ENCODE assay signal across 1 cellular context in the genomic region with DNA sequence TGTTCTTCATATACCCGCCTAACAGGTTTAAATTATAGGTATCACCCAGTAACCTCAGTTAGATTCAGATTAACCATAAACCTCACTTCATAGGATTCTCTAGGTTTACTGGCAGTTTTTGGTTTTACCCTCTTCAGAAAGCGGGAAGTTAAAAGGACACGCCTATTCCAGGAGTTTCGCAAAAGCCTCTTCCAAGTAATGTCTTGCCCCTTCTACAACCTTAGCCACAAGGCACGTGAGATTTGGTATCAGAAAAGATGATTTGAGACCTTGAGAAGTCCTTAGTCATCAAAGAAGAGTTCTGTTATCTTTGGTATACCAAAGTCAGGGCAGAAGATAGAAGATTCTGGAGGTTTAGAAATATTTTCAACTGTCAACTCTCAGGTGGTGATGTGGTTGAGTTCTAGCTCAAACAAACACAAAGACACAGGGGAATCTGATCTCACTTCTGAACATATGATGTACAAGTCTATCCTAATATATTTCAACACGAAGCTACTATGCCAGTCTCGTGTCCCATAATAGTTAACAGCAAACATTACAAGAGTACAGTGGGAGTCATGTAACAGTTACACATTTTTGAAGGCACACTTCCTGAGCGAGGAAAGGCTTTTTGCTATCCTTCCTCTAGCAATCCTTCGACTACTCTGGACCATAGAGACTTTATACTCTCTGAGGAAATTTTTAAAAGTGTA.
A peak's percentile ranks its signal among the peaks of the same experiment; 100 is the strongest.
TF ChIP-seq lines count a peak whose summit lies in the region.

No MANE protein-coding gene starts in this region.

TF ChIP-seq in K562, 482 proteins besides CTCF, POLR2A, EP300 and RAD21 (continued from another document and continues in another):
- TF ChIP-seq AFF4 (CRISPR knock-in tag; IDR thresholded peaks at IDR 0.05) = 0 out of 2 replicates have a peak, but pooled peaks have one; percentile 33
- peak; percentile 45; the same call in 1 of the 2 replicates for TF ChIP-seq ZNF668 (CRISPR knock-in tag; IDR thresholded peaks at IDR 0.05)
- TF ChIP-seq ZNF57 (CRISPR knock-in tag; IDR thresholded peaks at IDR 0.05) = no peak
- TF ChIP-seq SLC30A9 (CRISPR knock-in tag; IDR thresholded peaks at IDR 0.05) = no peak
- TF ChIP-seq, protein P1, sequence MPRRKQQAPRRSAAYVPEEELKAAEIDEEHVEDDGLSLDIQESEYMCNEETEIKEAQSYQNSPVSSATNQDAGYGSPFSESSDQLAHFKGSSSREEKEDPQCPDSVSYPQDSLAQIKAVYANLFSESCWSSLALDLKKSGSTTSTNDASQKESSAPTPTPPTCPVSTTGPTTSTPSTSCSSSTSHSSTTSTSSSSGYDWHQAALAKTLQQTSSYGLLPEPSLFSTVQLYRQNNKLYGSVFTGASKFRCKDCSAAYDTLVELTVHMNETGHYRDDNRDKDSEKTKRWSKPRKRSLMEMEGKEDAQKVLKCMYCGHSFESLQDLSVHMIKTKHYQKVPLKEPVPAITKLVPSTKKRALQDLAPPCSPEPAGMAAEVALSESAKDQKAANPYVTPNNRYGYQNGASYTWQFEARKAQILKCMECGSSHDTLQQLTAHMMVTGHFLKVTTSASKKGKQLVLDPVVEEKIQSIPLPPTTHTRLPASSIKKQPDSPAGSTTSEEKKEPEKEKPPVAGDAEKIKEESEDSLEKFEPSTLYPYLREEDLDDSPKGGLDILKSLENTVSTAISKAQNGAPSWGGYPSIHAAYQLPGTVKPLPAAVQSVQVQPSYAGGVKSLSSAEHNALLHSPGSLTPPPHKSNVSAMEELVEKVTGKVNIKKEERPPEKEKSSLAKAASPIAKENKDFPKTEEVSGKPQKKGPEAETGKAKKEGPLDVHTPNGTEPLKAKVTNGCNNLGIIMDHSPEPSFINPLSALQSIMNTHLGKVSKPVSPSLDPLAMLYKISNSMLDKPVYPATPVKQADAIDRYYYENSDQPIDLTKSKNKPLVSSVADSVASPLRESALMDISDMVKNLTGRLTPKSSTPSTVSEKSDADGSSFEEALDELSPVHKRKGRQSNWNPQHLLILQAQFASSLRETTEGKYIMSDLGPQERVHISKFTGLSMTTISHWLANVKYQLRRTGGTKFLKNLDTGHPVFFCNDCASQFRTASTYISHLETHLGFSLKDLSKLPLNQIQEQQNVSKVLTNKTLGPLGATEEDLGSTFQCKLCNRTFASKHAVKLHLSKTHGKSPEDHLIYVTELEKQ (CRISPR knock-in tag; IDR thresholded peaks at IDR 0.05) = 0 out of 2 replicates have a peak, but pooled peaks have one; percentile 9
- TF ChIP-seq MAZ (CRISPR knock-in tag; conservative IDR thresholded peaks at IDR 0.05 in 1 of 2, IDR thresholded peaks at IDR 0.05 in 1 of 2) = peak; percentile 26 to 70; a peak in 2 of 4 replicates
- TF ChIP-seq MEIS2 (IDR thresholded peaks at IDR 0.05; ENCODE audit: partially characterized antibody) = peak; percentile 88
- peak; percentile 93 for TF ChIP-seq HDAC2 (IDR thresholded peaks at IDR 0.05)
- no peak for TF ChIP-seq NR2F6 (CRISPR knock-in tag; IDR thresholded peaks at IDR 0.05)
- peak; percentile 89 to 96 for TF ChIP-seq KDM1A (IDR thresholded peaks at IDR 0.05)
- no peak; the same call in 1 of the 2 replicates for TF ChIP-seq CREB3 (tag; conservative IDR thresholded peaks at IDR 0.05; ENCODE audit: low read depth)
- TF ChIP-seq, protein P2, sequence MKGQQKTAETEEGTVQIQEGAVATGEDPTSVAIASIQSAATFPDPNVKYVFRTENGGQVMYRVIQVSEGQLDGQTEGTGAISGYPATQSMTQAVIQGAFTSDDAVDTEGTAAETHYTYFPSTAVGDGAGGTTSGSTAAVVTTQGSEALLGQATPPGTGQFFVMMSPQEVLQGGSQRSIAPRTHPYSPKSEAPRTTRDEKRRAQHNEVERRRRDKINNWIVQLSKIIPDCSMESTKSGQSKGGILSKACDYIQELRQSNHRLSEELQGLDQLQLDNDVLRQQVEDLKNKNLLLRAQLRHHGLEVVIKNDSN (CRISPR knock-in tag; IDR thresholded peaks at IDR 0.05) = no peak
- TF ChIP-seq ZNF408 (CRISPR knock-in tag; IDR thresholded peaks at IDR 0.05; ENCODE audit: low read depth) = no peak
- TF ChIP-seq MBD2 (IDR thresholded peaks at IDR 0.05; ENCODE audit: borderline replicate concordance, low read depth) = peak; percentile 49; the same call in 1 of the 2 replicates
- peak in 1 of 2 experiments; percentile 35; a peak in 1 of 4 replicates for TF ChIP-seq ETV6 (IDR thresholded peaks at IDR 0.05; ENCODE audit: borderline replicate concordance in 1 of 2, low read depth in 2 of 2, low read length in 1 of 2)
- TF ChIP-seq ETV6 (CRISPR knock-in tag; IDR thresholded peaks at IDR 0.05; ENCODE audit: borderline replicate concordance) = no peak
- peak; percentile 70 for TF ChIP-seq PKNOX1 (IDR thresholded peaks at IDR 0.05)
- TF ChIP-seq ELF1 (tag; IDR thresholded peaks at IDR 0.05) = peak; percentile 16; the same call in 1 of the 2 replicates
- no peak for TF ChIP-seq TEAD2 (tag; IDR thresholded peaks at IDR 0.05)
- TF ChIP-seq RHOXF2B (CRISPR knock-in tag; conservative IDR thresholded peaks at IDR 0.05) = no peak
- peak; percentile 86; the same call in 1 of the 2 replicates for TF ChIP-seq DMBX1 (CRISPR knock-in tag; IDR thresholded peaks at IDR 0.05; ENCODE audit: borderline replicate concordance)
- TF ChIP-seq TBP (optimal IDR thresholded peaks at IDR 0.05; ENCODE audit: low read depth, low read length) = peak; percentile 22
- TF ChIP-seq IFI16 (CRISPR knock-in tag; IDR thresholded peaks at IDR 0.05) = no peak
- TF ChIP-seq ETV5 (CRISPR knock-in tag; IDR thresholded peaks at IDR 0.05; ENCODE audit: low read depth) = peak; percentile 15; the same call in 1 of the 2 replicates
- peak; percentile 75; the same call in 1 of the 2 replicates for TF ChIP-seq GATAD2B (IDR thresholded peaks at IDR 0.05; ENCODE audit: borderline replicate concordance)
- TF ChIP-seq TGIF2 (CRISPR knock-in tag; IDR thresholded peaks at IDR 0.05) = no peak
- TF ChIP-seq SNRNP70 (optimal IDR thresholded peaks at IDR 0.05; ENCODE audit: low read depth, low read length) = no peak
- TF ChIP-seq STAT5B (CRISPR knock-in tag; IDR thresholded peaks at IDR 0.05) = no peak
- no peak; a peak in 1 of 6 replicates for TF ChIP-seq ZBTB11 (CRISPR knock-in tag; IDR thresholded peaks at IDR 0.05)
- TF ChIP-seq MIER1 (IDR thresholded peaks at IDR 0.05; ENCODE audit: low read depth) = no peak
- no peak for TF ChIP-seq ZNF699 (CRISPR knock-in tag; IDR thresholded peaks at IDR 0.05; ENCODE audit: insufficient replicate concordance)
- peak; percentile 39 for TF ChIP-seq NEUROD1 (IDR thresholded peaks at IDR 0.05; ENCODE audit: borderline replicate concordance, low read depth, low read length, partially characterized antibody)
- no peak; the same call in 1 of the 2 replicates for TF ChIP-seq PYGO2 (tag; IDR thresholded peaks at IDR 0.05)
- no peak for TF ChIP-seq KAT7 (CRISPR knock-in tag; IDR thresholded peaks at IDR 0.05; ENCODE audit: borderline replicate concordance)
- TF ChIP-seq, protein P3, sequence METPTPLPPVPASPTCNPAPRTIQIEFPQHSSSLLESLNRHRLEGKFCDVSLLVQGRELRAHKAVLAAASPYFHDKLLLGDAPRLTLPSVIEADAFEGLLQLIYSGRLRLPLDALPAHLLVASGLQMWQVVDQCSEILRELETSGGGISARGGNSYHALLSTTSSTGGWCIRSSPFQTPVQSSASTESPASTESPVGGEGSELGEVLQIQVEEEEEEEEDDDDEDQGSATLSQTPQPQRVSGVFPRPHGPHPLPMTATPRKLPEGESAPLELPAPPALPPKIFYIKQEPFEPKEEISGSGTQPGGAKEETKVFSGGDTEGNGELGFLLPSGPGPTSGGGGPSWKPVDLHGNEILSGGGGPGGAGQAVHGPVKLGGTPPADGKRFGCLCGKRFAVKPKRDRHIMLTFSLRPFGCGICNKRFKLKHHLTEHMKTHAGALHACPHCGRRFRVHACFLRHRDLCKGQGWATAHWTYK (CRISPR knock-in tag; IDR thresholded peaks at IDR 0.05) = 0 out of 2 replicates have a peak, but pooled peaks have one; percentile 74
- no peak for TF ChIP-seq MXI1 (IDR thresholded peaks at IDR 0.05; ENCODE audit: low read depth, low read length)
- TF ChIP-seq PHB2 (IDR thresholded peaks at IDR 0.05; ENCODE audit: low read depth) = no peak
- TF ChIP-seq RFX1 (IDR thresholded peaks at IDR 0.05) = no peak
- TF ChIP-seq ZNF431 (CRISPR knock-in tag; IDR thresholded peaks at IDR 0.05) = no peak
- TF ChIP-seq, protein P4, sequence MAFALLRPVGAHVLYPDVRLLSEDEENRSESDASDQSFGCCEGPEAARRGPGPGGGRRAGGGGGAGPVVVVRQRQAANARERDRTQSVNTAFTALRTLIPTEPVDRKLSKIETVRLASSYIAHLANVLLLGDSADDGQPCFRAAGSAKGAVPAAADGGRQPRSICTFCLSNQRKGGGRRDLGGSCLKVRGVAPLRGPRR (CRISPR knock-in tag; IDR thresholded peaks at IDR 0.05) = no peak
- TF ChIP-seq CREM (IDR thresholded peaks at IDR 0.05; ENCODE audit: low read depth) = peak; percentile 53
- no peak for TF ChIP-seq XRCC3 (IDR thresholded peaks at IDR 0.05)
- no peak for TF ChIP-seq HMG20B (CRISPR knock-in tag; IDR thresholded peaks at IDR 0.05)
